8 cellular contexts compared by ENCODE assay signal in genomic region chr18:12934454-12935071, GRCh38. TPM values are rescaled to one million over a fixed set of nuclear protein-coding genes. Genes with fewer than 3 reads are reported as not detected.
DNase-seq lines count a peak whose midpoint lies in the region; ATAC-seq and TF ChIP-seq lines count a peak whose summit lies in the region.

No MANE protein-coding gene starts in this region.

- peak overlapping the region; percentile 63; the same call in 1 of the 2 replicates for H3K4me2 ChIP-seq in MM.1S (ENCODE audit: low read depth, low read length)

- H3K27me3 ChIP-seq in MM.1S (replicated peaks; ENCODE audit: insufficient read depth, low read length) (peaks cover 40% of the 10 kb centered on the region), gastroesophageal sphincter (no peaks in the 10 kb centered on the region), ovary (no peaks in the 10 kb centered on the region), thoracic aorta (replicated peaks; ENCODE audit: insufficient read depth) (no peaks in the 10 kb centered on the region)

- H2AFZ ChIP-seq in MM.1S (ENCODE audit: low read length): no peak overlapping the region

- DNase-seq in ELF-1 (ENCODE audit: low read depth, low spot score) (peak; percentile 84), MM.1S (peak; percentile 75), SK-N-DZ (ENCODE audit: low spot score) (peak; percentile 79), ovary (peak; percentile 76 to 90 (median 89)), thoracic aorta (ENCODE audit: low spot score) (peak; percentile 65)
- peak in 3 of 4 experiments; percentile 37 to 69 (median 63) for DNase-seq in activated naive CD4-positive, alpha-beta T cell (lab: John Stamatoyannopoulos, UW)

- H4K20me1 ChIP-seq in MM.1S (ENCODE audit: insufficient read depth, low read length): no peaks in the 10 kb centered on the region

- TF ChIP-seq POLR2A in gastroesophageal sphincter (IDR thresholded peaks at IDR 0.05) (no peak), ovary (IDR thresholded peaks at IDR 0.05) (no peak)

- H3K27ac ChIP-seq in MM.1S (ENCODE audit: low read length) (no peak overlapping the region), gastroesophageal sphincter (no peak overlapping the region), ovary (no peak overlapping the region), thoracic aorta (no peak overlapping the region)

- H3K36me3 ChIP-seq in MM.1S (replicated peaks; ENCODE audit: insufficient read depth, low read length) (no peaks in the 10 kb centered on the region), gastroesophageal sphincter (no peaks in the 10 kb centered on the region), ovary (no peaks in the 10 kb centered on the region), thoracic aorta (no peaks in the 10 kb centered on the region)

- H3K4me1 ChIP-seq in MM.1S (ENCODE audit: low read length) (peaks cover 18% of the 10 kb centered on the region), gastroesophageal sphincter (no peaks in the 10 kb centered on the region), ovary (ENCODE audit: insufficient read depth) (peaks cover 1% of the 10 kb centered on the region), thoracic aorta (ENCODE audit: control insufficient read depth in 1 of 2, low read depth in 2 of 2) (no peaks in the 10 kb centered on the region)

- WGBS in gastroesophageal sphincter (ENCODE audit: low coverage in 1 of 2), 2 donors: 10 to 19% methylated on average over 9 to 11 of the region's 11 CpGs
- 13 to 17% (median 17%) methylated on average over 11 of the region's 11 CpGs for WGBS in ovary, 3 donors

- TF ChIP-seq CTCF in MM.1S (IDR thresholded peaks at IDR 0.05; ENCODE audit: low read length) (peak; percentile 95), gastroesophageal sphincter (IDR thresholded peaks at IDR 0.05) (peak; percentile 69 to 92 (median 88)), ovary (IDR thresholded peaks at IDR 0.05) (peak; percentile 65 to 96 (median 92)), thoracic aorta (IDR thresholded peaks at IDR 0.05) (peak; percentile 85)

- no peak overlapping the region for H3K4me3 ChIP-seq in MM.1S (ENCODE audit: low read length)
- no peak overlapping the region for H3K4me3 ChIP-seq in gastroesophageal sphincter
- H3K4me3 ChIP-seq in ovary: no peak overlapping the region
- H3K4me3 ChIP-seq in thoracic aorta: no peak overlapping the region

- H3K79me2 ChIP-seq in MM.1S (ENCODE audit: low read length): no peaks in the 10 kb centered on the region

- no peak overlapping the region for H3K9ac ChIP-seq in MM.1S (ENCODE audit: low read length)

- ATAC-seq in gastroesophageal sphincter (peak; percentile 87), thoracic aorta (ENCODE audit: insufficient number of reproducible peaks, low FRiP score, low read depth) (no peak), HG03520 (IDR thresholded peaks at IDR 0.05; ENCODE audit: unreplicated experiment) (no peak)

- intact Hi-C loops in ovary (cut with DNase I): loop anchor here (1.0 to 5.0 kb wide), 5 partner anchors 47 to 208 kb away; no protein-coding TSS in a partner anchor

- peaks cover 3% of the 10 kb centered on the region for H3F3A ChIP-seq in MM.1S (ENCODE audit: insufficient read depth, low read length)

- H3K9me2 ChIP-seq in MM.1S (replicated peaks; ENCODE audit: insufficient read depth, low read length): no peaks in the 10 kb centered on the region

- H3K9me3 ChIP-seq in MM.1S (replicated peaks; ENCODE audit: insufficient read depth, low read length) (no peaks in the 10 kb centered on the region), gastroesophageal sphincter (no peaks in the 10 kb centered on the region), ovary (no peaks in the 10 kb centered on the region), thoracic aorta (no peaks in the 10 kb centered on the region)

- TF ChIP-seq EP300 in gastroesophageal sphincter (IDR thresholded peaks at IDR 0.05): no peak
- no peak for TF ChIP-seq EP300 in ovary (IDR thresholded peaks at IDR 0.05)

RNA-seq across cellular contexts. Expression of gene SEH1L, which starts 13.2 kb away (rescaled TPM):
- 23.4 and 31.9 TPM in 2 replicates for polyA plus RNA-seq in SK-N-DZ (2014; cell fraction: cytosol; rRNA removed)
- polyA plus RNA-seq in SK-N-DZ (2014; cell fraction: nucleus; rRNA removed): 23.3 and 28.1 TPM in 2 replicates
- total RNA-seq in gastroesophageal sphincter (10 to 100 TPM; 27.4 to 36.2 (median 28.3) TPM), ovary (10 to 100 TPM; 17.3 to 56.1 (median 37.9) TPM), thoracic aorta (10 to 100 TPM; 26.7 to 61.1 TPM)
- 10 to 100 TPM; 12.3 to 21.3 TPM for polyA plus RNA-seq in ovary

RNA-seq across cellular contexts. Expression of gene PTPN2, which starts 50.5 kb away (rescaled TPM):
- polyA plus RNA-seq in SK-N-DZ (2014; cell fraction: cytosol; rRNA removed): 31.0 and 32.8 TPM in 2 replicates
- 49.3 and 59.3 TPM in 2 replicates for polyA plus RNA-seq in SK-N-DZ (2014; cell fraction: nucleus; rRNA removed)
- total RNA-seq in gastroesophageal sphincter (10 to 100 TPM; 13.0 to 30.6 (median 19.6) TPM), ovary (10 to 100 TPM; 29.4 to 47.3 (median 36.0) TPM), thoracic aorta (10 to 100 TPM; 29.4 to 62.8 TPM)
- 10 to 100 TPM; 42.3 to 48.1 TPM for polyA plus RNA-seq in ovary

RNA-seq across cellular contexts. Expression of gene CEP192, which starts 56.6 kb away (rescaled TPM):
- polyA plus RNA-seq in SK-N-DZ (2014; cell fraction: cytosol; rRNA removed): 33.2 and 34.3 TPM in 2 replicates
- 26.7 and 34.7 TPM in 2 replicates for polyA plus RNA-seq in SK-N-DZ (2014; cell fraction: nucleus; rRNA removed)
- 10 to 100 TPM; 16.9 to 28.6 (median 20.0) TPM for total RNA-seq in gastroesophageal sphincter
- total RNA-seq in ovary: 10 to 100 TPM; 19.3 to 48.6 (median 36.1) TPM
- polyA plus RNA-seq in ovary: 10 to 100 TPM; 18.0 to 21.5 TPM
- 10 to 100 TPM; 20.1 to 27.2 TPM for total RNA-seq in thoracic aorta
